ENCODE assay signal across 1 cellular context in the genomic region with DNA sequence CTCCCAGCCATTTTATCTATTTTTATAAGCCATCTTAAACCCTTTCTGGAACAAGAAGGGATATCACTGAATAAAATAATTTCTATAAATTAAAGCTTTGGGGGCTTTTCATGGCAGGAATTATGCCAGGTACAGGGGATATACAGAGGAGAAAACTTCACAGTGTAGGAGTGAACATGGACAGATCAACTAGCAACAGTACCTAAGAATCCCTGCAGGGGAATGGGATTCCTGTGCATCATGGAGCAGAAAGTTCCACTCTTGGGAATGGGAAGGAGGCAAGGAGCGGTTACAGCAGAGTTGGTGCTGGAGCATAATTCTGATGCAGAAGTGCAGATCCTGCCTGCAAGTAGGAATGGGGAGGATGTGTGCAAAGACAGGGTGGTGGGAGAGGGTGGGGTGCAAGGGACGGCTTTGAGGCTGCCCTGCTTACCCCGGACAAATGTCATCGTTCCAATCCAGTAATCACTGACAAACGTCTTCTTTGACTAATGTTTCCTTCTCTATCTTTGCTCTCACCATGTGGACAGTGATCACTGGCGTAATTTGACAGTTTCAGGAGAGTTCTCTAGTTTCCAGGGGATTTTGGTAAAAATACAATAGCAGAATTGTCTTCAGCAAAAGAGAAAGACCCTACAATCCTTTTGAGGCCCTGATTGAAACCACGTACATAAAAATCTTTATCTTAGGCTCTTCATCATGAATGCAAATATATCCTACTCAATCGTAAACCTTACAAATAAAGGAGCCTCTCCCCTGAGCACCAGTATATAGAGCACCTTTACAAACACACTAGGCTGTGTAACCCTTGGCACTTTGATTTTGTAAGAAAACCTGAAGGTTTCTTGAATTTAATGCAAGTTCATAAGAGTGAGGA.
TF ChIP-seq lines count a peak whose summit lies in the region.

No MANE protein-coding gene starts in this region.

TF ChIP-seq in HepG2, 621 proteins besides CTCF, POLR2A, EP300 and RAD21:
- TF ChIP-seq ZNF24 (IDR thresholded peaks at IDR 0.05) (no peak), PHB2 (IDR thresholded peaks at IDR 0.05; ENCODE audit: partially characterized antibody) (no peak), ZNF224 (CRISPR knock-in tag; IDR thresholded peaks at IDR 0.05) (no peak), RBM22 (optimal IDR thresholded peaks at IDR 0.05; ENCODE audit: low read length) (no peak), ZNF317 (CRISPR knock-in tag; IDR thresholded peaks at IDR 0.05) (no peak), ZNF891 (CRISPR knock-in tag; IDR thresholded peaks at IDR 0.05) (no peak), ZNF564 (CRISPR knock-in tag; IDR thresholded peaks at IDR 0.05) (no peak), CAMTA2 (CRISPR knock-in tag; IDR thresholded peaks at IDR 0.05; ENCODE audit: borderline replicate concordance) (no peak), SMYD3 (CRISPR knock-in tag; IDR thresholded peaks at IDR 0.05) (no peak), HNRNPUL1 (IDR thresholded peaks at IDR 0.05; ENCODE audit: low read depth, low read length) (no peak)
- TF ChIP-seq, protein P1, sequence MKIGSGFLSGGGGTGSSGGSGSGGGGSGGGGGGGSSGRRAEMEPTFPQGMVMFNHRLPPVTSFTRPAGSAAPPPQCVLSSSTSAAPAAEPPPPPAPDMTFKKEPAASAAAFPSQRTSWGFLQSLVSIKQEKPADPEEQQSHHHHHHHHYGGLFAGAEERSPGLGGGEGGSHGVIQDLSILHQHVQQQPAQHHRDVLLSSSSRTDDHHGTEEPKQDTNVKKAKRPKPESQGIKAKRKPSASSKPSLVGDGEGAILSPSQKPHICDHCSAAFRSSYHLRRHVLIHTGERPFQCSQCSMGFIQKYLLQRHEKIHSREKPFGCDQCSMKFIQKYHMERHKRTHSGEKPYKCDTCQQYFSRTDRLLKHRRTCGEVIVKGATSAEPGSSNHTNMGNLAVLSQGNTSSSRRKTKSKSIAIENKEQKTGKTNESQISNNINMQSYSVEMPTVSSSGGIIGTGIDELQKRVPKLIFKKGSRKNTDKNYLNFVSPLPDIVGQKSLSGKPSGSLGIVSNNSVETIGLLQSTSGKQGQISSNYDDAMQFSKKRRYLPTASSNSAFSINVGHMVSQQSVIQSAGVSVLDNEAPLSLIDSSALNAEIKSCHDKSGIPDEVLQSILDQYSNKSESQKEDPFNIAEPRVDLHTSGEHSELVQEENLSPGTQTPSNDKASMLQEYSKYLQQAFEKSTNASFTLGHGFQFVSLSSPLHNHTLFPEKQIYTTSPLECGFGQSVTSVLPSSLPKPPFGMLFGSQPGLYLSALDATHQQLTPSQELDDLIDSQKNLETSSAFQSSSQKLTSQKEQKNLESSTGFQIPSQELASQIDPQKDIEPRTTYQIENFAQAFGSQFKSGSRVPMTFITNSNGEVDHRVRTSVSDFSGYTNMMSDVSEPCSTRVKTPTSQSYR (CRISPR knock-in tag; IDR thresholded peaks at IDR 0.05; ENCODE audit: borderline replicate concordance), result no peak
